8 cellular contexts compared by ENCODE assay signal in the genomic region with DNA sequence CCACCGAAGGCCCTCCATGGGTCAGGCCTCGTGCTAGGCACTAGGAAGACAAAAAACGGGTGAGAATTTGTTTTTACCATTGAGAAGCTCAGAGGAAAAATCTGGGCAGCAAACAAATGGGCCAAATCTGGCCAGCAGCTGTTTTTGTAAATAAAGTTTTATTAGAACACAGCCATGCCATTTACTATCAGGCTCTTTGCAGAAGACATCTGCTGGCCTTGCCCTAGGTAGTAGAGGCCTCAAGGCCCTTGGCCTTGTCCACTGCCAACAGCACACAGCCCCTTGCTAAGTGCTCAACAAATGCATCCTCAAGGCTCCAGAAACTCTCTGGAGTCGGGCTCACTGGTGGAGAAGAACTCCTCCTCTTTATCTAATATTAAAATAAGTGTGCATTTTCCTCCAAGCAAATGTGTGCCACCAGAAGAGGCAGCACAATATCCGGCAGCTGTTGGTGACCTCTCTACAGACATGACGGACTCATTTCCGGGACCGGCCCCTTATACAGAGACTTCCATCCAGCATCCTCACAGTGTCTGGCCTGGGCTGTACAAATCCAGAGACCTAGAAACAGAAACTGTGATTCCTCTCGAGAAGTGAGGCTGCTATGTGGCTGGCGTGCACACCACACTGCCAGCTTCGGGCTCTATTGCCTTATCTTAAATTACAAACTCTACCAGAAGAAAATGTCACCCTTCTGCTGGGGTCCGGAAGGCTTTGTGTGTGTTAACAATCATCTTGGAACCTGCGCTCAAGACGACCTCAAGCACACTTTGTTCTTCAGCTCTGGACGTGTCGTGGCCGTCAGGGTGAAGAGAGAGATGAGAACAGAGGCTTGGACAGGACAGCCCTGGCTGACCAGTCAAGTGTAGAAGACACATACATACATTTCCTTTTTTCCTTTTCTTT.
DNase-seq lines count a peak whose midpoint lies in the region; TF ChIP-seq lines count a peak whose summit lies in the region.

No MANE protein-coding gene starts in this region.

- H3K36me3 ChIP-seq in breast epithelium (no peaks in the 10 kb centered on the region), tibial nerve (no peaks in the 10 kb centered on the region)

- no peaks in the 10 kb centered on the region for H3K27me3 ChIP-seq in breast epithelium
- no peaks in the 10 kb centered on the region for H3K27me3 ChIP-seq in tibial nerve

- H3K4me3 Mint-ChIP-seq in mesothelial cell of epicardium = no peak overlapping the region

- TF ChIP-seq CTCF in breast epithelium (IDR thresholded peaks at IDR 0.05) (no peak), mesothelial cell of epicardium (IDR thresholded peaks at IDR 0.05; ENCODE audit: unreplicated experiment) (no peak), tibial nerve (IDR thresholded peaks at IDR 0.05) (no peak)

- peaks cover 28% of the 10 kb centered on the region for H3K4me1 Mint-ChIP-seq in mesothelial cell of epicardium

- peak; percentile 52 for DNase-seq in activated CD8-positive, alpha-beta memory T cell treated with anti-CD3 and anti-CD28 coated beads for 24 hours
- no peak for DNase-seq in activated CD8-positive, alpha-beta memory T cell treated with anti-CD3 and anti-CD28 coated beads, Interleukin-2, amount 50 U/mL, for 4 hours
- DNase-seq in breast epithelium (ENCODE audit: low spot score in 2 of 2) (peak in 1 of 2 donors; percentile 15), mesothelial cell of epicardium (ENCODE audit: low spot score in 2 of 2, unreplicated experiment in 2 of 2) (no peak), tibial nerve (ENCODE audit: low spot score in 2 of 2) (no peak), NCI-H510A treated with DMSO at 0.1 percent for 48 hours (lab: John Stamatoyannopoulos, UW) (no peak), COR-L47 (lab: John Stamatoyannopoulos, UW) (no peak), AML-193 (lab: John Stamatoyannopoulos, UW) (no peak)

- H3K27ac ChIP-seq in breast epithelium (peak overlapping the region; percentile 64 to 77), tibial nerve (peak overlapping the region in 3 of 4 donors; percentile 13 to 64 (median 56))

- WGBS in tibial nerve, 2 donors = 72 to 89% methylated on average over 17 of the region's 17 CpGs

- H3K9me3 ChIP-seq in breast epithelium (no peaks in the 10 kb centered on the region), tibial nerve (peaks cover 0 to 3% (median 0%) of the 10 kb centered on the region in 4 donors)

- H3K4me3 ChIP-seq in breast epithelium = no peak overlapping the region
- no peak overlapping the region for H3K4me3 ChIP-seq in tibial nerve

- TF ChIP-seq POLR2A in breast epithelium (IDR thresholded peaks at IDR 0.05) = no peak
- TF ChIP-seq POLR2A in tibial nerve (IDR thresholded peaks at IDR 0.05) = no peak

- no peaks in the 10 kb centered on the region for H3K36me3 Mint-ChIP-seq in mesothelial cell of epicardium

- H3K27me3 Mint-ChIP-seq in mesothelial cell of epicardium (ENCODE audit: low read depth) = no peaks in the 10 kb centered on the region

- H3K27ac Mint-ChIP-seq in mesothelial cell of epicardium = peak overlapping the region; percentile 82

- intact Hi-C loops in breast epithelium (cut with DNase I; ENCODE audit: low total_unique reads) = loop anchor here (10.0 kb wide), 1 partner anchor 200 kb away; no protein-coding TSS in a partner anchor

- H3K9me3 Mint-ChIP-seq in mesothelial cell of epicardium = peaks cover 6% of the 10 kb centered on the region

- TF ChIP-seq EP300 in tibial nerve (IDR thresholded peaks at IDR 0.05) = no peak

- peaks cover 3 to 12% of the 10 kb centered on the region in 2 donors for H3K4me1 ChIP-seq in breast epithelium
- peaks cover 0 to 51% (median 24%) of the 10 kb centered on the region in 4 donors for H3K4me1 ChIP-seq in tibial nerve
